In the genomic region with DNA sequence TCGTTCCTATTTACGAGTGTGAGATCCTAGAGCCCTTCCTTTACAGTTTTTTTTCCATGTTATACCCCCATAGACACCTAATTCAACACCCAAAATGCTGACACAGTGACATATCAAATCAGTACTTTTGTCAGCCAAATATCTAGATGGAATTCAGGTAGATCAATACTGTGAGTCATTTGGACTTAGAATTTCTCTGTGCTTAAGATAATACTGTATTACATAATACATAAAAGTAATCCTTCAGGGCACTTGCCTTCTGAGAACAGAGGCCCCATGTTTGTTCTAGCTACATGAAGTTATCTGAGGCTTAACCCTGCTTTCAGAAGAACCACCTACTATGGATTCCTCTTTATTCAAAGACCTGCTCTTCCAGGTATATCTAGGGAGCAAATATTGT, we compare ENCODE assay signal across 28 cellular contexts.
"Had no signal": no experiment of that assay in that cellular context is flagged by ENCODE, and none has a peak within 500 bp of the region (broad histone marks: within the 10 kb centered on the region; RNA-seq: fewer than 3 reads in every experiment).

No MANE protein-coding gene starts in this region.

- H3K4me3 Mint-ChIP-seq: activated CD4-positive, alpha-beta memory T cell treated with anti-CD3 and anti-CD28 coated beads, Interleukin-2, amount 10 ng/mL, durations not matched to agents 7 days and 5 days; activated CD4-positive, alpha-beta T cell treated with anti-CD3 and anti-CD28 coated beads, Interleukin-2, amount 10 ng/mL, durations not matched to agents 7 days and 5 days; activated naive CD4-positive, alpha-beta T cell treated with anti-CD3 and anti-CD28 coated beads, Interleukin-2, amount 10 ng/mL, durations not matched to agents 7 days and 5 days; activated naive CD8-positive, alpha-beta T cell treated with anti-CD3 and anti-CD28 coated beads, Interleukin-2, amount 10 ng/mL, durations not matched to agents 7 days and 5 days; activated T-cell treated with anti-CD3 and anti-CD28 coated beads, Interleukin-2, amount 50 U/mL, for 24 hours; activated T-cell treated with anti-CD3 and anti-CD28 coated beads, Interleukin-2, amount 50 U/mL, for 72 hours; brain; effector memory CD8-positive, alpha-beta T cell had no signal

- H3K27me3 ChIP-seq: ascending aorta, breast epithelium, cardiac muscle cell had no signal

- H3K4me1 Mint-ChIP-seq: activated CD4-positive, alpha-beta memory T cell treated with anti-CD3 and anti-CD28 coated beads, Interleukin-2, amount 10 ng/mL, durations not matched to agents 7 days and 5 days; activated naive CD4-positive, alpha-beta T cell treated with anti-CD3 and anti-CD28 coated beads, Interleukin-2, amount 10 ng/mL, durations not matched to agents 7 days and 5 days; activated naive CD8-positive, alpha-beta T cell treated with anti-CD3 and anti-CD28 coated beads, Interleukin-2, amount 10 ng/mL, durations not matched to agents 7 days and 5 days; brain had no signal

- H3K9me3 ChIP-seq: ascending aorta, breast epithelium had no signal

- H3K9me3 Mint-ChIP-seq: activated CD4-positive, alpha-beta memory T cell treated with anti-CD3 and anti-CD28 coated beads, Interleukin-2, amount 10 ng/mL, durations not matched to agents 7 days and 5 days; activated CD4-positive, alpha-beta T cell treated with anti-CD3 and anti-CD28 coated beads, Interleukin-2, amount 10 ng/mL, durations not matched to agents 7 days and 5 days; activated naive CD4-positive, alpha-beta T cell treated with anti-CD3 and anti-CD28 coated beads, Interleukin-2, amount 10 ng/mL, durations not matched to agents 7 days and 5 days; activated naive CD8-positive, alpha-beta T cell treated with anti-CD3 and anti-CD28 coated beads, Interleukin-2, amount 10 ng/mL, durations not matched to agents 7 days and 5 days; activated T-cell treated with anti-CD3 and anti-CD28 coated beads, Interleukin-2, amount 50 U/mL, for 24 hours; brain had no signal

- H3K27me3 Mint-ChIP-seq: activated CD4-positive, alpha-beta memory T cell treated with anti-CD3 and anti-CD28 coated beads, Interleukin-2, amount 10 ng/mL, durations not matched to agents 7 days and 5 days; activated CD4-positive, alpha-beta T cell treated with anti-CD3 and anti-CD28 coated beads, Interleukin-2, amount 10 ng/mL, durations not matched to agents 7 days and 5 days; activated naive CD4-positive, alpha-beta T cell treated with anti-CD3 and anti-CD28 coated beads, Interleukin-2, amount 10 ng/mL, durations not matched to agents 7 days and 5 days; activated naive CD8-positive, alpha-beta T cell treated with anti-CD3 and anti-CD28 coated beads, Interleukin-2, amount 10 ng/mL, durations not matched to agents 7 days and 5 days; activated T-cell treated with anti-CD3 and anti-CD28 coated beads, Interleukin-2, amount 50 U/mL, for 24 hours; brain; effector memory CD8-positive, alpha-beta T cell had no signal

- ATAC-seq: activated naive CD4-positive, alpha-beta T cell treated with anti-CD3 and anti-CD28 coated beads, Interleukin-2, amount 50 U/mL, for 72 hours; activated T-cell treated with anti-CD3 and anti-CD28 coated beads, Interleukin-2, amount 50 U/mL, for 72 hours; effector memory CD8-positive, alpha-beta T cell; esophagus mucosa had no signal

- H3K27ac ChIP-seq: ascending aorta, breast epithelium, cardiac muscle cell had no signal

- H3K36me3 ChIP-seq: ascending aorta, breast epithelium, cardiac muscle cell had no signal

- DNase-seq: activated CD4-positive, alpha-beta memory T cell treated with anti-CD3 and anti-CD28 coated beads, Interleukin-2, amount 10 ng/mL, durations not matched to agents 7 days and 5 days; activated CD4-positive, alpha-beta T cell treated with anti-CD3 and anti-CD28 coated beads for 1 hour; activated CD4-positive, alpha-beta T cell treated with anti-CD3 and anti-CD28 coated beads for 4 hours; activated CD4-positive, alpha-beta T cell treated with anti-CD3 and anti-CD28 coated beads, Interleukin-2, amount 10 ng/mL, durations not matched to agents 7 days and 5 days; activated CD4-positive, alpha-beta T cell treated with anti-CD3 and anti-CD28 coated beads, Interleukin-2, amount 50 U/mL, for 4 hours; activated CD4-positive, CD25-positive, alpha-beta regulatory T cell; activated CD8-positive, alpha-beta memory T cell treated with anti-CD3 and anti-CD28 coated beads, Interleukin-2, amount 50 U/mL, for 48 hours; activated gamma-delta T cell; activated naive CD4-positive, alpha-beta T cell; activated naive CD4-positive, alpha-beta T cell treated with anti-CD3 and anti-CD28 coated beads, Interleukin-2, amount 10 ng/mL, durations not matched to agents 7 days and 5 days; activated naive CD8-positive, alpha-beta T cell treated with anti-CD3 and anti-CD28 coated beads, Interleukin-2, amount 10 ng/mL, durations not matched to agents 7 days and 5 days; activated T-cell treated with anti-CD3 and anti-CD28 coated beads for 4 hours; activated T-cell treated with anti-CD3 and anti-CD28 coated beads, Interleukin-2, amount 50 U/mL, for 24 hours; activated T-cell treated with anti-CD3 and anti-CD28 coated beads, Interleukin-2, amount 50 U/mL, for 72 hours; central memory CD4-positive, alpha-beta T cell; cortex of kidney; dermis blood vessel endothelial cell; effector CD4-positive, alpha-beta T cell; effector memory CD8-positive, alpha-beta T cell; foreskin fibroblast; head of caudate nucleus; T-helper 2 cell had no signal

- H3K4me1 ChIP-seq: ascending aorta, breast epithelium had no signal

- H3K27ac Mint-ChIP-seq: activated CD4-positive, alpha-beta memory T cell treated with anti-CD3 and anti-CD28 coated beads, Interleukin-2, amount 10 ng/mL, durations not matched to agents 7 days and 5 days; activated CD4-positive, alpha-beta T cell treated with anti-CD3 and anti-CD28 coated beads, Interleukin-2, amount 10 ng/mL, durations not matched to agents 7 days and 5 days; activated naive CD4-positive, alpha-beta T cell treated with anti-CD3 and anti-CD28 coated beads, Interleukin-2, amount 10 ng/mL, durations not matched to agents 7 days and 5 days; activated naive CD4-positive, alpha-beta T cell treated with anti-CD3 and anti-CD28 coated beads, Interleukin-2, amount 50 U/mL, for 72 hours; activated naive CD8-positive, alpha-beta T cell treated with anti-CD3 and anti-CD28 coated beads, Interleukin-2, amount 10 ng/mL, durations not matched to agents 7 days and 5 days; activated T-cell treated with anti-CD3 and anti-CD28 coated beads, Interleukin-2, amount 50 U/mL, for 24 hours; activated T-cell treated with anti-CD3 and anti-CD28 coated beads, Interleukin-2, amount 50 U/mL, for 72 hours; effector memory CD8-positive, alpha-beta T cell had no signal

- H3K4me3 ChIP-seq: ascending aorta, breast epithelium, cardiac muscle cell had no signal

- H3K36me3 Mint-ChIP-seq: activated naive CD4-positive, alpha-beta T cell treated with anti-CD3 and anti-CD28 coated beads, Interleukin-2, amount 10 ng/mL, durations not matched to agents 7 days and 5 days; activated naive CD4-positive, alpha-beta T cell treated with anti-CD3 and anti-CD28 coated beads, Interleukin-2, amount 50 U/mL, for 72 hours; activated naive CD8-positive, alpha-beta T cell treated with anti-CD3 and anti-CD28 coated beads, Interleukin-2, amount 10 ng/mL, durations not matched to agents 7 days and 5 days; brain had no signal
